Comparison of ENCODE assay signal across 8 cellular contexts in the genomic region with DNA sequence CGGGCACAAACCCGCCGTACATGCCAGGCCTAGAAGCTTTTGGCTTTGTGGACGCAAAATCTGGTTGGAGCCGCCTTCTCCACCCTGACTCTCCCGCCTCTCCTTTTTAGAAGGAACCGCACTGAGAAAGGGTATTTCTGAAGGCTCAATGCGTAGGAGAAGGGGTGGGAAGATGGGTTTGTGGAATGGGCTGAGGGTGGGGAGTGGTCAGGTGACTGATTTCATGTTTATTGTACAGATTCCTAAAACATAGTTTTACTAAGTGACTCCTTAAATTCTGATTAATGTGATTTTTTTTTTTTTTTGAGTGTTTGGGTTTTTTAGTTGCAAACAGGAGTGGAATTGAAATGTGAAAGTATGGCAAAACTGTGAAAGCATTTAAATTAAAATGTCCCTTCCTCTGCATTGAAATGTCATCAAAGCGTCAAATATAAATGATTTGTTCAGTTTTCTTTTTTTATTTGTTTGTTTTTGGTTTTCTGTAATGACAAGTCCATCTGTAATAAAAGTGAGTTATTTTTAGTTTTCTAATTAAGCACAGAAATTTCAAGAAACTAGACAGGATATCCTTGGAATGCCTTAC. TPM values are rescaled to one million over a fixed set of nuclear protein-coding genes. Genes with fewer than 3 reads are reported as not detected.
DNase-seq lines count a peak whose midpoint lies in the region; ATAC-seq, FAIRE-seq and TF ChIP-seq lines count a peak whose summit lies in the region.

No MANE protein-coding gene starts in this region.

- no peaks in the 10 kb centered on the region for H3K27me3 ChIP-seq in adrenal gland
- H3K27me3 ChIP-seq in left lung, result no peaks in the 10 kb centered on the region
- no peaks in the 10 kb centered on the region for H3K27me3 ChIP-seq in thyroid gland

- peak overlapping the region; percentile 86 for H3K4me3 Mint-ChIP-seq in activated CD8-positive, alpha-beta memory T cell treated with anti-CD3 and anti-CD28 coated beads, Interleukin-2, amount 10 ng/mL, durations not matched to agents 7 days and 5 days

- peak overlapping the region; percentile 96 for H3K27ac Mint-ChIP-seq in activated CD8-positive, alpha-beta memory T cell treated with anti-CD3 and anti-CD28 coated beads, Interleukin-2, amount 10 ng/mL, durations not matched to agents 7 days and 5 days

- peaks cover 11 to 38% of the 10 kb centered on the region in 2 donors for H3K4me1 ChIP-seq in adrenal gland (replicated peaks in 1 of 2)
- H3K4me1 ChIP-seq in left lung, result peaks cover 4 to 45% of the 10 kb centered on the region in 2 donors
- H3K4me1 ChIP-seq in thyroid gland, result peaks cover 25 to 28% of the 10 kb centered on the region in 2 donors

- H3K27ac ChIP-seq in adrenal gland (peak overlapping the region; percentile 94 to 100 (median 100)), left lung (peak overlapping the region; percentile 97 to 100), thyroid gland (peak overlapping the region; percentile 100)

- H3K9me3 Mint-ChIP-seq in activated CD8-positive, alpha-beta memory T cell treated with anti-CD3 and anti-CD28 coated beads, Interleukin-2, amount 10 ng/mL, durations not matched to agents 7 days and 5 days (ENCODE audit: low read depth), result no peaks in the 10 kb centered on the region

- FAIRE-seq in GM19239 (lab: Jason Lieb, UNC), result no peak

- no peak for TF ChIP-seq POLR2A in adrenal gland (IDR thresholded peaks at IDR 0.05)
- peak in 1 of 2 donors; percentile 51 for TF ChIP-seq POLR2A in thyroid gland (IDR thresholded peaks at IDR 0.05)

- H3K4me3 ChIP-seq in adrenal gland, result peak overlapping the region; percentile 2 to 87 (median 80)
- peak overlapping the region; percentile 60 to 88 for H3K4me3 ChIP-seq in left lung
- peak overlapping the region in 2 of 3 donors; percentile 40 to 100 for H3K4me3 ChIP-seq in thyroid gland (replicated peaks in 1 of 3)

- H3K36me3 Mint-ChIP-seq in activated CD8-positive, alpha-beta memory T cell treated with anti-CD3 and anti-CD28 coated beads, Interleukin-2, amount 10 ng/mL, durations not matched to agents 7 days and 5 days, result peaks cover 14% of the 10 kb centered on the region

- peaks cover 0 to 13% of the 10 kb centered on the region in 2 donors for H3K36me3 ChIP-seq in adrenal gland (replicated peaks in 1 of 2)
- peaks cover 0 to under 1% of the 10 kb centered on the region in 2 donors for H3K36me3 ChIP-seq in left lung
- H3K36me3 ChIP-seq in thyroid gland, result peaks cover 1 to 7% of the 10 kb centered on the region in 2 donors

- H3K27me3 Mint-ChIP-seq in activated CD8-positive, alpha-beta memory T cell treated with anti-CD3 and anti-CD28 coated beads, Interleukin-2, amount 10 ng/mL, durations not matched to agents 7 days and 5 days, result peaks cover 17% of the 10 kb centered on the region

- TF ChIP-seq CTCF in adrenal gland (IDR thresholded peaks at IDR 0.05) (no peak), left lung (IDR thresholded peaks at IDR 0.05) (no peak), thyroid gland (IDR thresholded peaks at IDR 0.05) (no peak)

- peaks cover 56% of the 10 kb centered on the region for H3K4me1 Mint-ChIP-seq in activated CD8-positive, alpha-beta memory T cell treated with anti-CD3 and anti-CD28 coated beads, Interleukin-2, amount 10 ng/mL, durations not matched to agents 7 days and 5 days

- H3K9me3 ChIP-seq in adrenal gland (replicated peaks in 1 of 3) (no peaks in the 10 kb centered on the region), left lung (no peaks in the 10 kb centered on the region), thyroid gland (no peaks in the 10 kb centered on the region)

- CTCF ChIA-PET in activated CD8-positive, alpha-beta memory T cell treated with anti-CD3 and anti-CD28 coated beads, Interleukin-2, amount 10 ng/mL, durations not matched to agents 7 days and 5 days (lab: Charles Lee), result interaction anchor here (1.0 to 8.6 kb wide), 9 partner anchors 15 to 89 kb away, joined by 3 to 78 read pairs (median 4); no protein-coding TSS in a partner anchor

- intact Hi-C loops in adrenal gland (cut with DNase I), result no loop called here
- intact Hi-C loops in left lung (cut with DNase I), result loop anchor here in 1 of 2 donors (5.0 kb wide), 1 partner anchor 79 kb away; no protein-coding TSS in a partner anchor
- intact Hi-C loops in thyroid gland (cut with DNase I), result no loop called here

- 0 to 3% (median 1%) methylated on average over 9 of the region's 9 CpGs for WGBS in adrenal gland, 4 donors
- 1 to 3% methylated on average over 9 of the region's 9 CpGs for WGBS in thyroid gland, 2 donors

- no peak for DNase-seq in activated CD8-positive, alpha-beta memory T cell treated with anti-CD3 and anti-CD28 coated beads, Interleukin-2, amount 10 ng/mL, durations not matched to agents 7 days and 5 days
- DNase-seq in activated CD8-positive, alpha-beta memory T cell treated with anti-CD3 and anti-CD28 coated beads, Interleukin-2, amount 50 U/mL, for 4 hours, result no peak
- DNase-seq in adrenal gland, result no peak
- no peak for DNase-seq in left lung
- DNase-seq in thyroid gland, result no peak
- no peak for DNase-seq in cerebellar cortex (ENCODE audit: low spot score)
- no peak for DNase-seq in retina
- no peak for DNase-seq in GM19239 (ENCODE audit: insufficient read length, low spot score)

- ATAC-seq in activated CD8-positive, alpha-beta memory T cell treated with anti-CD3 and anti-CD28 coated beads, Interleukin-2, amount 10 ng/mL, durations not matched to agents 7 days and 5 days, result no peak
- ATAC-seq in left lung, result peak; percentile 8

RNA-seq across cellular contexts. Expression of gene TOB1, which starts 1.8 kb away (rescaled TPM):
- total RNA-seq in activated CD8-positive, alpha-beta memory T cell treated with anti-CD3 and anti-CD28 coated beads, Interleukin-2, amount 10 ng/mL, durations not matched to agents 7 days and 5 days, result 10 to 100 TPM; 34.1 to 47.5 TPM
- total RNA-seq in adrenal gland (100 to 1,000 TPM in 4 of 8 donors, 10 to 100 TPM in 4; 29.0 to 332 (median 98.7) TPM), left lung (10 to 100 TPM; 53.4 to 81.1 TPM), thyroid gland (10 to 100 TPM; 28.1 to 46.4 (median 31.1) TPM)
- 10 to 100 TPM; 42.9 to 75.4 (median 49.3) TPM for polyA plus RNA-seq in adrenal gland

RNA-seq across cellular contexts. Expression of gene WFIKKN2, which starts 32.6 kb away (rescaled TPM):
- total RNA-seq in activated CD8-positive, alpha-beta memory T cell treated with anti-CD3 and anti-CD28 coated beads, Interleukin-2, amount 10 ng/mL, durations not matched to agents 7 days and 5 days, result not detected
- 1 to 10 TPM in 7 of 8 donors, under 1 TPM in 1; 0.95 to 2.0 (median 1.4) TPM for total RNA-seq in adrenal gland
- polyA plus RNA-seq in adrenal gland, result 1 to 10 TPM in 2 of 3 donors, under 1 TPM in 1; 0.81 to 1.4 (median 1.4) TPM
- not detected for total RNA-seq in left lung
- total RNA-seq in thyroid gland, result under 1 TPM in 1 of 4 donors, not detected in 3; 0.11 TPM
